In genomic region chr11:110837535-110838127, GRCh38 we compare ENCODE assay signal across 12 cellular contexts.
"Had no signal": no experiment of that assay in that cellular context is flagged by ENCODE, and none has a peak within 500 bp of the region (broad histone marks: within the 10 kb centered on the region; RNA-seq: fewer than 3 reads in every experiment).

No MANE protein-coding gene starts in this region.

- H3K4me1 Mint-ChIP-seq: nephron progenitor cell had no signal

- ATAC-seq: activated CD8-positive, alpha-beta T cell treated with anti-CD3 and anti-CD28 coated beads for 36 hours; activated naive CD8-positive, alpha-beta T cell treated with anti-CD3 and anti-CD28 coated beads, Interleukin-2, amount 50 U/mL, for 24 hours; heart left ventricle; left lung had no signal

- H3K27ac ChIP-seq: heart left ventricle, left lung had no signal

- H3K36me3 ChIP-seq: heart left ventricle, left lung had no signal

- H3K27me3 ChIP-seq: left lung had no signal

- H3K4me3 ChIP-seq: heart left ventricle, left lung had no signal

- H3K4me1 ChIP-seq: heart left ventricle had no signal

- DNase-seq: activated CD4-positive, alpha-beta T cell treated with anti-CD3 and anti-CD28 coated beads for 4 hours; activated CD8-positive, alpha-beta memory T cell treated with anti-CD3 and anti-CD28 coated beads, Interleukin-2, amount 50 U/mL, for 4 hours; activated CD8-positive, alpha-beta T cell treated with anti-CD3 and anti-CD28 coated beads for 36 hours; activated naive CD4-positive, alpha-beta T cell; activated naive CD8-positive, alpha-beta T cell treated with anti-CD3 and anti-CD28 coated beads, Interleukin-2, amount 50 U/mL, for 24 hours; foreskin melanocyte; heart left ventricle; islet precursor cell; left lung; mesenchymal stem cell; nephron progenitor cell; stimulated activated CD4-positive, alpha-beta T cell treated with anti-CD3 and anti-CD28 coated beads, Interleukin-4, amount 100 ng/mL, for 4 hours had no signal

- H3K27ac Mint-ChIP-seq: activated CD8-positive, alpha-beta T cell treated with anti-CD3 and anti-CD28 coated beads for 36 hours; activated naive CD8-positive, alpha-beta T cell treated with anti-CD3 and anti-CD28 coated beads, Interleukin-2, amount 50 U/mL, for 24 hours had no signal

- H3K4me3 Mint-ChIP-seq: activated CD8-positive, alpha-beta T cell treated with anti-CD3 and anti-CD28 coated beads for 36 hours; activated naive CD8-positive, alpha-beta T cell treated with anti-CD3 and anti-CD28 coated beads, Interleukin-2, amount 50 U/mL, for 24 hours; nephron progenitor cell had no signal
